8 cellular contexts compared by ENCODE assay signal in genomic region chr15:80776420-80777045, GRCh38. TPM values are rescaled to one million over a fixed set of nuclear protein-coding genes. Genes with fewer than 3 reads are reported as not detected.
DNase-seq lines count a peak whose midpoint lies in the region; ATAC-seq and TF ChIP-seq lines count a peak whose summit lies in the region.

No MANE protein-coding gene starts in this region.

- no TSS peak for BruUV-seq in PC-3 (replicated peaks; lab: Mats Ljungman, UMichigan)

- H3K4me1 ChIP-seq in BLaER1 treated with 17β-estradiol and CSF1 and Interleukin-3, amounts not matched to agents 10 nM and 100 nM, result peaks cover 17 to 72% (median 52%) of the 10 kb centered on the region in 10 experiments
- H3K4me1 ChIP-seq in PC-3 (ENCODE audit: insufficient read depth, low read length) (peaks cover 27% of the 10 kb centered on the region), fibroblast of lung (ENCODE audit: control insufficient read depth, extremely low read depth, insufficient read depth, low read length) (peaks cover 15% of the 10 kb centered on the region), stomach (peaks cover 24 to 39% (median 25%) of the 10 kb centered on the region in 4 donors)

- DNase-seq in HFF-Myc (ENCODE audit: extremely low read depth, low read depth), result peak; percentile 61
- DNase-seq in PC-3, result peak; percentile 74
- DNase-seq in activated T-cell treated with anti-CD3 and anti-CD28 coated beads, Interleukin-2, amount 50 U/mL, for 24 hours, result peak; percentile 66
- DNase-seq in fibroblast of lung (ENCODE audit: low read depth in 2 of 2), result peak; percentile 67 to 79
- peak; percentile 83 for DNase-seq in stomach

- H3K27ac ChIP-seq in BLaER1 treated with 17β-estradiol and CSF1 and Interleukin-3, amounts not matched to agents 10 nM and 100 nM, result peak overlapping the region in 9 of 11 experiments; percentile 52 to 91 (median 76); a peak in 20 of 22 replicates
- H3K27ac ChIP-seq in PC-3 (ENCODE audit: low read length) (peak overlapping the region; percentile 74), fibroblast of lung (ENCODE audit: insufficient read depth, low read length) (no peak overlapping the region), stomach (no peak overlapping the region)

- H3K79me2 ChIP-seq in PC-3 (ENCODE audit: low read length), result no peaks in the 10 kb centered on the region
- H3K79me2 ChIP-seq in fibroblast of lung (ENCODE audit: control insufficient read depth, insufficient read depth, low read length), result peaks cover 11% of the 10 kb centered on the region

- POLR2A ChIA-PET in PC-3 (lab: Charles Lee; ENCODE audit: unreplicated experiment), result no interaction called here

- peak; percentile 78 for TF ChIP-seq CTCF in HFF-Myc (IDR thresholded peaks at IDR 0.05; ENCODE audit: low read depth, low read length, missing control alignments)
- TF ChIP-seq CTCF in PC-3 (conservative IDR thresholded peaks at IDR 0.05; ENCODE audit: low read depth, low read length), result peak; percentile 80
- TF ChIP-seq CTCF in fibroblast of lung (conservative IDR thresholded peaks at IDR 0.05 in 1 of 2, IDR thresholded peaks at IDR 0.05 in 1 of 2; ENCODE audit: low read depth in 1 of 2, low read length in 2 of 2), result peak; percentile 78 to 88
- peak; percentile 75 to 83 (median 80) for TF ChIP-seq CTCF in nephron (IDR thresholded peaks at IDR 0.05; ENCODE audit: unreplicated experiment in 3 of 3)
- peak in 5 of 7 experiments; percentile 66 to 83 (median 72) for TF ChIP-seq CTCF in stomach (IDR thresholded peaks at IDR 0.05)

- peaks cover 0 to 14% (median 0%) of the 10 kb centered on the region in 11 experiments; a peak in 8 of 22 replicates for H3K9me3 ChIP-seq in BLaER1 treated with 17β-estradiol and CSF1 and Interleukin-3, amounts not matched to agents 10 nM and 100 nM (replicated peaks in 1 of 11)
- H3K9me3 ChIP-seq in PC-3 (ENCODE audit: low read length) (no peaks in the 10 kb centered on the region), fibroblast of lung (ENCODE audit: control insufficient read depth, insufficient read depth, low read depth, low read length) (no peaks in the 10 kb centered on the region), stomach (no peaks in the 10 kb centered on the region)

- no peaks in the 10 kb centered on the region for H3K9me3 Mint-ChIP-seq in activated T-cell treated with anti-CD3 and anti-CD28 coated beads, Interleukin-2, amount 50 U/mL, for 24 hours
- H3K9me3 Mint-ChIP-seq in nephron, result no peaks in the 10 kb centered on the region

- H3K4me1 Mint-ChIP-seq in activated T-cell treated with anti-CD3 and anti-CD28 coated beads, Interleukin-2, amount 50 U/mL, for 24 hours (ENCODE audit: low read depth), result peaks cover 14% of the 10 kb centered on the region
- peaks cover 43% of the 10 kb centered on the region for H3K4me1 Mint-ChIP-seq in nephron

- peaks cover 47% of the 10 kb centered on the region for H3K27me3 Mint-ChIP-seq in activated T-cell treated with anti-CD3 and anti-CD28 coated beads, Interleukin-2, amount 50 U/mL, for 24 hours
- H3K27me3 Mint-ChIP-seq in nephron (ENCODE audit: low read depth), result peaks cover 46% of the 10 kb centered on the region

- H3K27ac Mint-ChIP-seq in activated T-cell treated with anti-CD3 and anti-CD28 coated beads, Interleukin-2, amount 50 U/mL, for 24 hours, result no peak overlapping the region
- H3K27ac Mint-ChIP-seq in nephron, result no peak overlapping the region

- peak overlapping the region in 4 of 10 experiments; percentile 12 to 35 (median 15); a peak in 3 of 20 replicates for H3K4me3 ChIP-seq in BLaER1 treated with 17β-estradiol and CSF1 and Interleukin-3, amounts not matched to agents 10 nM and 100 nM
- H3K4me3 ChIP-seq in HFF-Myc (replicated peaks; ENCODE audit: low read depth, low read length) (no peak overlapping the region), PC-3 (ENCODE audit: low read length) (no peak overlapping the region), fibroblast of lung (replicated peaks in 1 of 4; ENCODE audit: control extremely low read depth in 1 of 4, insufficient read depth in 1 of 4, low read depth in 3 of 4, low read length in 4 of 4) (no peak overlapping the region), stomach (no peak overlapping the region)

- ATAC-seq in PC-3 (no peak), GM18511 (IDR thresholded peaks at IDR 0.05; ENCODE audit: unreplicated experiment) (no peak)

- no peak for TF ChIP-seq EP300 in stomach (IDR thresholded peaks at IDR 0.05)

- peak overlapping the region in 10 of 11 experiments; percentile 3 to 77 (median 46); a peak in 13 of 22 replicates for H3K9ac ChIP-seq in BLaER1 treated with 17β-estradiol and CSF1 and Interleukin-3, amounts not matched to agents 10 nM and 100 nM
- H3K9ac ChIP-seq in PC-3 (ENCODE audit: low read length) (peak overlapping the region; percentile 35; the same call in 1 of the 2 replicates), fibroblast of lung (ENCODE audit: insufficient read depth, low read length) (no peak overlapping the region)

- CTCF ChIA-PET in PC-3 (lab: Charles Lee), result interaction anchor here (0.5 to 5.3 kb wide), 12 partner anchors 8 to 209 kb away, joined by 3 to 44 read pairs (median 6); partner anchors contain the start of gene ABHD17C

- no peaks in the 10 kb centered on the region for H3K9me2 ChIP-seq in PC-3 (replicated peaks; ENCODE audit: low read length)

- no peak for TF ChIP-seq POLR2A in stomach (IDR thresholded peaks at IDR 0.05)

- H3K27me3 ChIP-seq in BLaER1 treated with 17β-estradiol and CSF1 and Interleukin-3, amounts not matched to agents 10 nM and 100 nM, result peaks cover 38 to 50% (median 48%) of the 10 kb centered on the region in 11 experiments
- 0 out of 2 replicates have a peak, but pooled peaks cover 4% of the 10 kb centered on the region for H3K27me3 ChIP-seq in PC-3 (ENCODE audit: low read length)
- no peaks in the 10 kb centered on the region for H3K27me3 ChIP-seq in fibroblast of lung (ENCODE audit: control insufficient read depth, insufficient read depth, low read length)
- peaks cover 0 to 50% (median 27%) of the 10 kb centered on the region in 3 donors for H3K27me3 ChIP-seq in stomach

- H3F3A ChIP-seq in PC-3 (ENCODE audit: low read length, unreplicated experiment), result no peaks in the 10 kb centered on the region

- WGBS in stomach, 5 donors, result 21 to 31% (median 30%) methylated on average over 5 of the region's 5 CpGs

- H3K36me3 ChIP-seq in BLaER1 treated with 17β-estradiol and CSF1 and Interleukin-3, amounts not matched to agents 10 nM and 100 nM, result no peaks in the 10 kb centered on the region
- H3K36me3 ChIP-seq in PC-3 (ENCODE audit: low read depth, low read length) (no peaks in the 10 kb centered on the region), fibroblast of lung (ENCODE audit: control insufficient read depth, insufficient read depth, low read length) (peaks cover 2% of the 10 kb centered on the region), stomach (no peaks in the 10 kb centered on the region)

- H2AFZ ChIP-seq in PC-3 (ENCODE audit: low read length) (no peak overlapping the region), fibroblast of lung (ENCODE audit: low read length) (peak overlapping the region; percentile 56)

- H3K36me3 Mint-ChIP-seq in activated T-cell treated with anti-CD3 and anti-CD28 coated beads, Interleukin-2, amount 50 U/mL, for 24 hours (ENCODE audit: low read depth), result no peaks in the 10 kb centered on the region
- H3K36me3 Mint-ChIP-seq in nephron (ENCODE audit: low read depth), result no peaks in the 10 kb centered on the region

- H3K4me2 ChIP-seq in BLaER1 treated with 17β-estradiol and CSF1 and Interleukin-3, amounts not matched to agents 10 nM and 100 nM, result peak overlapping the region; percentile 22 to 95 (median 74)
- H3K4me2 ChIP-seq in PC-3 (ENCODE audit: low read length) (no peak overlapping the region), fibroblast of lung (ENCODE audit: extremely low read depth, insufficient read depth, low read length) (no peak overlapping the region)

- intact Hi-C loops in PC-3 (cut with micrococcal nuclease) (loop anchor here (1.0 to 5.0 kb wide), 4 partner anchors 79 to 320 kb away; partner anchors contain the start of gene ABHD17C), stomach (cut with DNase I; ENCODE audit: low total_unique reads) (loop anchor here (5.0 kb wide), 2 partner anchors 209 to 319 kb away; no protein-coding TSS in a partner anchor)

- no peak overlapping the region for H3K4me3 Mint-ChIP-seq in activated T-cell treated with anti-CD3 and anti-CD28 coated beads, Interleukin-2, amount 50 U/mL, for 24 hours
- H3K4me3 Mint-ChIP-seq in nephron, result peak overlapping the region in 1 of 3 experiments; percentile 34

- peaks cover 0 to 8% (median 0%) of the 10 kb centered on the region in 11 experiments; a peak in 6 of 22 replicates for H4K20me1 ChIP-seq in BLaER1 treated with 17β-estradiol and CSF1 and Interleukin-3, amounts not matched to agents 10 nM and 100 nM
- no peaks in the 10 kb centered on the region for H4K20me1 ChIP-seq in PC-3 (ENCODE audit: low read length)
- H4K20me1 ChIP-seq in fibroblast of lung (ENCODE audit: control insufficient read depth, extremely low read depth, insufficient read depth, low read length), result peaks cover 2% of the 10 kb centered on the region

RNA-seq across cellular contexts. Expression of gene CEMIP, which starts 2.6 kb away (rescaled TPM):
- total RNA-seq in PC-3 (2014; rRNA removed) (3.1 and 4.0 TPM in 2 replicates), fibroblast of lung (324 and 946 TPM in 2 replicates), stomach (1 to 10 TPM in 2 of 5 donors, not detected in 3; 1.3 to 2.6 TPM)
- polyA plus RNA-seq in fibroblast of lung (310 and 1,190 TPM in 2 replicates), stomach (1 to 10 TPM in 1 of 3 donors, under 1 TPM in 1, not detected in 1; 0.53 to 1.4 TPM)
- polyA plus RNA-seq in fibroblast of lung (2012), result 264 and 1,265 TPM in 2 replicates
- polyA minus RNA-seq in fibroblast of lung (ENCODE audit: low replicate concordance), result 606 and 2,072 TPM in 2 replicates

Comparison
In these comparisons a context has a peak if more than half of its experiments do, and no peak if none do; other contexts are left out.
1. H3K27ac ChIP-seq: peak in BLaER1 treated with 17β-estradiol and CSF1 and Interleukin-3, amounts not matched to agents 10 nM and 100 nM (9 of 11) and PC-3 (single experiment); none in fibroblast of lung (single experiment) and stomach (0 of 5).
2. H3K4me2 ChIP-seq: peak in BLaER1 treated with 17β-estradiol and CSF1 and Interleukin-3, amounts not matched to agents 10 nM and 100 nM (11 of 11); none in PC-3 (single experiment) and fibroblast of lung (single experiment).
3. RNA of gene CEMIP, which starts 2.6 kb away (total RNA-seq): 324 to 946 TPM in fibroblast of lung; 3.1 to 4.0 TPM in PC-3 and 1.3 to 2.6 TPM in stomach; every median in the first group is over 10 times any median in the second.
4. Peak in every context shown above with its lines, with median percentiles within 50 percentile points of each other: DNase-seq and CTCF ChIP-seq.